11 cellular contexts compared by ENCODE assay signal in genomic region chr9:35615981-35616680, GRCh38. TPM values are rescaled to one million over a fixed set of nuclear protein-coding genes. Genes with fewer than 3 reads are reported as not detected.
DNase-seq lines count a peak whose midpoint lies in the region; ATAC-seq, FAIRE-seq and TF ChIP-seq lines count a peak whose summit lies in the region.
"Had no signal": no experiment of that assay in that cellular context is flagged by ENCODE, and none has a peak within 500 bp of the region (broad histone marks: within the 10 kb centered on the region; RNA-seq: fewer than 3 reads in every experiment).

No MANE protein-coding gene starts in this region.

- BruUV-seq in Caco-2 (replicated peaks; lab: Mats Ljungman, UMichigan): no TSS peak
- BruUV-seq in IMR-90 (replicated peaks; lab: Mats Ljungman, UMichigan): no TSS peak

- no peak for ATAC-seq in IMR-90 (ENCODE audit: low read depth)
- ATAC-seq in naive thymus-derived CD4-positive, alpha-beta T cell: no peak
- no peak for ATAC-seq in GM18868 (IDR thresholded peaks at IDR 0.05; ENCODE audit: unreplicated experiment)
- no peak for ATAC-seq in HG03108 (IDR thresholded peaks at IDR 0.05; ENCODE audit: unreplicated experiment)
- no peak for ATAC-seq in GM21529 (IDR thresholded peaks at IDR 0.05; ENCODE audit: unreplicated experiment)

- H3K4ac ChIP-seq in IMR-90 (ENCODE audit: low read depth, low read length): no peak overlapping the region

- no peak overlapping the region; a peak in 1 of 4 replicates for H4K8ac ChIP-seq in IMR-90 (ENCODE audit: low read depth in 2 of 2, low read length in 2 of 2)

- no peak overlapping the region for H3K18ac ChIP-seq in IMR-90 (ENCODE audit: low read depth, low read length)

- H3K79me1 ChIP-seq in IMR-90 (ENCODE audit: low read depth in 1 of 2, low read length in 2 of 2): no peaks in the 10 kb centered on the region

- H3K27ac ChIP-seq in IMR-90 (ENCODE audit: insufficient read depth, low read length) (no peak overlapping the region), astrocyte (ENCODE audit: low read depth, low read length) (no peak overlapping the region)
- peak overlapping the region; percentile 71 for H3K27ac ChIP-seq in naive thymus-derived CD4-positive, alpha-beta T cell (ENCODE audit: low read depth, low read length)

- H3K23ac ChIP-seq in IMR-90 (ENCODE audit: low read depth, low read length): peak overlapping the region; percentile 16; the same call in 1 of the 2 replicates

- no peak overlapping the region for H2BK120ac ChIP-seq in IMR-90 (ENCODE audit: low read depth, low read length)

- H3K9ac ChIP-seq in IMR-90 (ENCODE audit: low read depth, low read length): no peak overlapping the region
- no peak overlapping the region for H3K9ac ChIP-seq in astrocyte (ENCODE audit: low read length)

- H3K27me3 Mint-ChIP-seq in Caco-2 (ENCODE audit: insufficient read depth, unreplicated experiment) (peaks cover 13% of the 10 kb centered on the region), astrocyte (ENCODE audit: low read depth, unreplicated experiment) (peaks cover 68% of the 10 kb centered on the region)
- H3K27me3 Mint-ChIP-seq in naive thymus-derived CD4-positive, alpha-beta T cell: no peaks in the 10 kb centered on the region

- TF ChIP-seq RAD21 in IMR-90 (IDR thresholded peaks at IDR 0.05; ENCODE audit: low read length): no peak

- TF ChIP-seq CTCF in Caco-2 (IDR thresholded peaks at IDR 0.05; ENCODE audit: insufficient read depth in 1 of 2, low read depth in 1 of 2, low read length in 1 of 2, severe bottlenecking in 1 of 2, unreplicated experiment in 1 of 2): no peak
- TF ChIP-seq CTCF in IMR-90 (conservative IDR thresholded peaks at IDR 0.05; ENCODE audit: low read depth, low read length): no peak
- no peak for TF ChIP-seq CTCF in astrocyte (IDR thresholded peaks at IDR 0.05; ENCODE audit: insufficient read depth, low read depth, low read length)

- H3K14ac ChIP-seq in IMR-90 (replicated peaks; ENCODE audit: low read depth, low read length): no peak overlapping the region

- no peak overlapping the region for H2BK15ac ChIP-seq in IMR-90 (ENCODE audit: low read depth, low read length)

- H4K5ac ChIP-seq in IMR-90 (ENCODE audit: low read depth, low read length): no peak overlapping the region

- H3K9me3 ChIP-seq in Caco-2 (no peaks in the 10 kb centered on the region), IMR-90 (ENCODE audit: control insufficient read depth, insufficient read depth, low read length) (no peaks in the 10 kb centered on the region; the same call in 1 of the 2 replicates), astrocyte (ENCODE audit: insufficient read depth, low read depth, low read length) (no peaks in the 10 kb centered on the region)
- H3K9me3 ChIP-seq in naive thymus-derived CD4-positive, alpha-beta T cell (ENCODE audit: control insufficient read depth in 2 of 3, low read length in 3 of 3): no peaks in the 10 kb centered on the region

- H3K36me3 Mint-ChIP-seq in Caco-2 (ENCODE audit: insufficient read depth, unreplicated experiment): no peaks in the 10 kb centered on the region
- peaks cover 6% of the 10 kb centered on the region for H3K36me3 Mint-ChIP-seq in astrocyte (ENCODE audit: low read depth, unreplicated experiment)
- peaks cover 0 to 2% (median 0%) of the 10 kb centered on the region in 5 donors for H3K36me3 Mint-ChIP-seq in naive thymus-derived CD4-positive, alpha-beta T cell

- H2AK5ac ChIP-seq in IMR-90 (ENCODE audit: low read depth, low read length): no peak overlapping the region

- H3K4me1 Mint-ChIP-seq in Caco-2 (ENCODE audit: low read depth, unreplicated experiment) (peaks cover 5% of the 10 kb centered on the region), astrocyte (ENCODE audit: low read depth, unreplicated experiment) (peaks cover 4% of the 10 kb centered on the region)
- peaks cover 40 to 49% (median 44%) of the 10 kb centered on the region in 7 donors for H3K4me1 Mint-ChIP-seq in naive thymus-derived CD4-positive, alpha-beta T cell

- H2BK5ac ChIP-seq in IMR-90 (ENCODE audit: low read depth, low read length, poor library complexity, severe bottlenecking): no peak overlapping the region

- dilution Hi-C loops in IMR-90 (cut with HindIII; ENCODE audit: low sequenced_read_pairs, unreplicated experiment): no loop called here

- H3K9me3 Mint-ChIP-seq in Caco-2 (ENCODE audit: unreplicated experiment) (no peaks in the 10 kb centered on the region), astrocyte (ENCODE audit: unreplicated experiment) (peaks cover 6% of the 10 kb centered on the region)
- H3K9me3 Mint-ChIP-seq in naive thymus-derived CD4-positive, alpha-beta T cell: no peaks in the 10 kb centered on the region

- H3K27ac Mint-ChIP-seq in Caco-2 (ENCODE audit: unreplicated experiment): no peak overlapping the region
- H3K27ac Mint-ChIP-seq in astrocyte (ENCODE audit: unreplicated experiment): peak overlapping the region; percentile 48
- H3K27ac Mint-ChIP-seq in naive thymus-derived CD4-positive, alpha-beta T cell: peak overlapping the region; percentile 84 to 93 (median 91)

- in situ Hi-C loops in IMR-90 (cut with MboI; ENCODE audit: low sequenced_read_pairs): no loop called here

- intact Hi-C loops in Caco-2 (cut with micrococcal nuclease; ENCODE audit: unreplicated experiment): no loop called here
- intact Hi-C loops in IMR-90 (cut with micrococcal nuclease): no loop called here
- intact Hi-C loops in naive thymus-derived CD4-positive, alpha-beta T cell (cut with micrococcal nuclease): loop anchor here (1.0 to 5.0 kb wide), 4 partner anchors 75 to 266 kb away; partner anchors contain the start of genes CREB3 (in 1 of the 2) and TLN1 (in 1 of the 2)

- H2AFZ ChIP-seq in IMR-90 (replicated peaks; ENCODE audit: low read length, poor library complexity) (peak overlapping the region; percentile 68), astrocyte (ENCODE audit: low read depth, low read length) (peak overlapping the region; percentile 74)

- FAIRE-seq in astrocyte (lab: Jason Lieb, UNC): no peak

- H2AK9ac ChIP-seq in IMR-90 (replicated peaks; ENCODE audit: low read depth, low read length, poor library complexity): peak overlapping the region; percentile 9

- H3K4me1 ChIP-seq in Caco-2 (no peaks in the 10 kb centered on the region), IMR-90 (ENCODE audit: control insufficient read depth, insufficient read depth, low read length) (no peaks in the 10 kb centered on the region), astrocyte (ENCODE audit: insufficient read depth, low read length) (peaks cover 8% of the 10 kb centered on the region)
- H3K4me1 ChIP-seq in naive thymus-derived CD4-positive, alpha-beta T cell (ENCODE audit: control insufficient read depth in 2 of 2, insufficient read depth in 2 of 2, low read length in 2 of 2): peaks cover 34 to 37% of the 10 kb centered on the region in 2 donors

- no peak overlapping the region for H3K56ac ChIP-seq in IMR-90 (ENCODE audit: extremely low read depth, insufficient read depth, low read length)

- POLR2A ChIA-PET in Caco-2 (lab: Charles Lee) (interaction anchor here (0.6 kb wide), 1 partner anchor 14 kb away, joined by 6 read pairs; no protein-coding TSS in a partner anchor), IMR-90 (lab: Charles Lee; ENCODE audit: unreplicated experiment) (interaction anchor here (0.6 kb wide), 1 partner anchor 16 kb away, joined by 5 read pairs; no protein-coding TSS in a partner anchor)
- POLR2A ChIA-PET in naive thymus-derived CD4-positive, alpha-beta T cell (lab: Charles Lee): interaction anchor here (0.5 to 5.5 kb wide), 19 partner anchors 8 to 196 kb away, joined by 3 to 94 read pairs (median 4); partner anchors contain the start of genes ARHGEF39, CCDC107, CREB3 and RMRP

- H3K36me3 ChIP-seq in Caco-2 (ENCODE audit: control insufficient read depth, insufficient read depth, low read length) (no peaks in the 10 kb centered on the region), IMR-90 (ENCODE audit: control insufficient read depth, insufficient read depth, low read length) (no peaks in the 10 kb centered on the region), astrocyte (ENCODE audit: insufficient read depth, low read length) (no peaks in the 10 kb centered on the region)
- H3K36me3 ChIP-seq in naive thymus-derived CD4-positive, alpha-beta T cell (ENCODE audit: control insufficient read depth in 2 of 3, insufficient read depth in 3 of 3, low read length in 3 of 3): no peaks in the 10 kb centered on the region

- CTCF ChIA-PET in Caco-2 (lab: Charles Lee): no interaction called here
- CTCF ChIA-PET in IMR-90 (lab: Yijun Ruan, JAX): interaction anchor here (1.7 kb wide), 1 partner anchor 12 kb away, joined by 4 read pairs; no protein-coding TSS in a partner anchor
- CTCF ChIA-PET in naive thymus-derived CD4-positive, alpha-beta T cell (lab: Charles Lee): interaction anchor here (0.9 to 12.7 kb wide), 14 partner anchors 8 to 134 kb away, joined by 3 to 118 read pairs (median 6); partner anchors contain the start of genes ARHGEF39, CCDC107, CREB3 and RMRP

- H3K4me2 ChIP-seq in IMR-90 (ENCODE audit: low read depth, low read length) (no peak overlapping the region), astrocyte (ENCODE audit: low read length) (peak overlapping the region; percentile 82)

- 63% methylated on average over 6 of the region's 17 CpGs; no CpG with 5 or more reads in 1 of the 2 experiments for WGBS in IMR-90 (ENCODE audit: extremely low coverage in 2 of 2, insufficient read length in 1 of 2), 2 experiments

- no peak for DNase-seq in Caco-2
- no peak for DNase-seq in IMR-90
- DNase-seq in astrocyte (ENCODE audit: low read depth): no peak
- no peak for DNase-seq in naive thymus-derived CD4-positive, alpha-beta T cell
- no peak for DNase-seq in GDM1 (lab: John Stamatoyannopoulos, UW)
- DNase-seq: DMS 273 treated with DMSO at 0.1 percent for 48 hours, HCEC 1CT had no signal

- H3K4me3 ChIP-seq in Caco-2 (ENCODE audit: low read depth, low read length) (no peak overlapping the region), IMR-90 (ENCODE audit: insufficient read depth, low read depth, low read length) (no peak overlapping the region), astrocyte (ENCODE audit: insufficient read depth, low read depth, low read length) (no peak overlapping the region)
- H3K4me3 ChIP-seq in naive thymus-derived CD4-positive, alpha-beta T cell (ENCODE audit: low read length): peak overlapping the region; percentile 84

- TF ChIP-seq POLR2A in IMR-90 (IDR thresholded peaks at IDR 0.05; ENCODE audit: low read depth, low read length): no peak

- H3K4me3 Mint-ChIP-seq in Caco-2 (ENCODE audit: unreplicated experiment) (peak overlapping the region; percentile 45), astrocyte (ENCODE audit: unreplicated experiment) (peak overlapping the region; percentile 60)
- peak overlapping the region; percentile 82 to 89 (median 86) for H3K4me3 Mint-ChIP-seq in naive thymus-derived CD4-positive, alpha-beta T cell

- H3K79me2 ChIP-seq in astrocyte (ENCODE audit: insufficient read depth, low read length): no peaks in the 10 kb centered on the region

- no peaks in the 10 kb centered on the region for H3K9me1 ChIP-seq in IMR-90 (ENCODE audit: insufficient read depth, low read length)

- no peaks in the 10 kb centered on the region for H3K27me3 ChIP-seq in Caco-2 (replicated peaks; ENCODE audit: control insufficient read depth, insufficient read depth, low read length)
- H3K27me3 ChIP-seq in IMR-90 (ENCODE audit: control insufficient read depth, insufficient read depth, low read length): peaks cover 58% of the 10 kb centered on the region
- H3K27me3 ChIP-seq in astrocyte (ENCODE audit: insufficient read depth, low read length): peaks cover 34% of the 10 kb centered on the region
- H3K27me3 ChIP-seq in naive thymus-derived CD4-positive, alpha-beta T cell (ENCODE audit: control insufficient read depth in 2 of 2, insufficient read depth in 2 of 2, low read length in 2 of 2): no peaks in the 10 kb centered on the region

- no peak overlapping the region for H4K91ac ChIP-seq in IMR-90 (ENCODE audit: insufficient read depth, low read depth, low read length)

- H2BK20ac ChIP-seq in IMR-90 (ENCODE audit: low read depth, low read length): no peak overlapping the region

- H4K20me1 ChIP-seq in IMR-90 (ENCODE audit: insufficient read depth, low read length) (no peaks in the 10 kb centered on the region), astrocyte (ENCODE audit: insufficient read depth, low read length) (no peaks in the 10 kb centered on the region)

RNA-seq across cellular contexts. Expression of gene CD72, which starts 2.1 kb away (rescaled TPM):
- total RNA-seq in Caco-2 (2022) (0.70 and 0.95 TPM in 2 replicates), IMR-90 (2012; rRNA removed) (0.36 TPM in 1 of 2 replicates, not detected in the other), astrocyte (1.8 and 2.4 TPM in 2 replicates)
- 0.09 and 0.58 TPM in 2 replicates for polyA plus RNA-seq in IMR-90 (2012; rRNA removed)
- polyA plus RNA-seq in IMR-90 (2012; cell fraction: cytosol; rRNA removed): 0.06 and 0.46 TPM in 2 replicates
- polyA plus RNA-seq in IMR-90 (2012; cell fraction: nucleus; rRNA removed; ENCODE audit: low replicate concordance): 5.8 and 7.9 TPM in 2 replicates
- 10 to 100 TPM in 1 of 5 experiments, 1 to 10 TPM in 4; 2.7 to 12.1 (median 6.8) TPM for total RNA-seq in naive thymus-derived CD4-positive, alpha-beta T cell
- polyA plus RNA-seq in naive thymus-derived CD4-positive, alpha-beta T cell: under 1 TPM; 0.40 to 0.87 TPM

RNA-seq across cellular contexts. Expression of gene TESK1, which starts 11.1 kb away (rescaled TPM):
- total RNA-seq in Caco-2 (2022) (27.9 and 30.1 TPM in 2 replicates), IMR-90 (2012; rRNA removed) (3.1 and 3.4 TPM in 2 replicates), astrocyte (30.9 and 33.7 TPM in 2 replicates)
- polyA plus RNA-seq in IMR-90 (2012; rRNA removed): 21.0 and 22.9 TPM in 2 replicates
- 17.6 and 18.1 TPM in 2 replicates for polyA plus RNA-seq in IMR-90 (2012; cell fraction: cytosol; rRNA removed)
- 111 and 120 TPM in 2 replicates for polyA plus RNA-seq in IMR-90 (2012; cell fraction: nucleus; rRNA removed; ENCODE audit: low replicate concordance)
- total RNA-seq in naive thymus-derived CD4-positive, alpha-beta T cell: 10 to 100 TPM; 25.4 to 45.5 (median 39.2) TPM
- 1 to 10 TPM; 3.5 to 7.1 TPM for polyA plus RNA-seq in naive thymus-derived CD4-positive, alpha-beta T cell

RNA-seq across cellular contexts. Expression of gene SIT1, which starts 34.6 kb away (rescaled TPM):
- not detected in 2 replicates for total RNA-seq in Caco-2 (2022)
- total RNA-seq in IMR-90 (2012; rRNA removed): not detected in 2 replicates
- polyA plus RNA-seq in IMR-90 (2012; rRNA removed): not detected in 2 replicates
- polyA plus RNA-seq in IMR-90 (2012; cell fraction: cytosol; rRNA removed): 0.27 TPM in 1 of 2 replicates, not detected in the other
- polyA plus RNA-seq in IMR-90 (2012; cell fraction: nucleus; rRNA removed; ENCODE audit: low replicate concordance): not detected in 2 replicates
- not detected in 2 replicates for total RNA-seq in astrocyte
- 100 to 1,000 TPM in 1 of 5 experiments, 10 to 100 TPM in 4; 16.9 to 225 (median 45.6) TPM for total RNA-seq in naive thymus-derived CD4-positive, alpha-beta T cell
- polyA plus RNA-seq in naive thymus-derived CD4-positive, alpha-beta T cell: 100 to 1,000 TPM in 1 of 2 donors, 10 to 100 TPM in 1; 97.4 to 162 TPM
- total RNA-seq: lower leg skin had no signal

RNA-seq across cellular contexts. Expression of gene RMRP, which starts 41.7 kb away (rescaled TPM):
- total RNA-seq in Caco-2 (2022) (10,161 and 10,726 TPM in 2 replicates), IMR-90 (2012; rRNA removed) (13,690 and 21,707 TPM in 2 replicates), astrocyte (13,402 and 14,410 TPM in 2 replicates)
- 39.7 and 88.0 TPM in 2 replicates for polyA plus RNA-seq in IMR-90 (2012; rRNA removed)
- polyA plus RNA-seq in IMR-90 (2012; cell fraction: cytosol; rRNA removed): not detected in 2 replicates
- polyA plus RNA-seq in IMR-90 (2012; cell fraction: nucleus; rRNA removed; ENCODE audit: low replicate concordance): not detected in 2 replicates
- over 10,000 TPM in 1 of 5 experiments, 1,000 to 10,000 TPM in 4; 5,750 to 11,273 (median 9,225) TPM for total RNA-seq in naive thymus-derived CD4-positive, alpha-beta T cell
- 10 to 100 TPM in 1 of 2 donors, not detected in 1; 49.2 TPM for polyA plus RNA-seq in naive thymus-derived CD4-positive, alpha-beta T cell

RNA-seq across cellular contexts. Expression of gene CCDC107, which starts 42.0 kb away (rescaled TPM):
- total RNA-seq in Caco-2 (2022): 11.8 and 12.1 TPM in 2 replicates
- total RNA-seq in IMR-90 (2012; rRNA removed): 6.8 and 10.0 TPM in 2 replicates
- polyA plus RNA-seq in IMR-90 (2012; rRNA removed): 21.1 and 24.4 TPM in 2 replicates
- polyA plus RNA-seq in IMR-90 (2012; cell fraction: cytosol; rRNA removed): 15.4 and 21.2 TPM in 2 replicates
- 17.3 and 33.3 TPM in 2 replicates for polyA plus RNA-seq in IMR-90 (2012; cell fraction: nucleus; rRNA removed; ENCODE audit: low replicate concordance)
- total RNA-seq in astrocyte: 15.5 and 18.8 TPM in 2 replicates
- total RNA-seq in naive thymus-derived CD4-positive, alpha-beta T cell: 10 to 100 TPM; 12.0 to 37.4 (median 16.4) TPM
- 10 to 100 TPM; 49.1 to 65.7 TPM for polyA plus RNA-seq in naive thymus-derived CD4-positive, alpha-beta T cell

Comparison
In these comparisons a context has a peak if more than half of its experiments do, and no peak if none do; other contexts are left out.
1. RNA of gene SIT1, which starts 34.6 kb away (total RNA-seq): 16.9 to 225 TPM in naive thymus-derived CD4-positive, alpha-beta T cell; not detected in astrocyte, not detected in Caco-2 and not detected in IMR-90; every median in the first group is over 10 times any median in the second.
2. intact Hi-C loops: an anchor here in naive thymus-derived CD4-positive, alpha-beta T cell (1.0 to 5.0 kb wide); none called in Caco-2 and IMR-90.
3. Peak in every context shown above with its lines, with median percentiles within 50 percentile points of each other: H3K4me3 Mint-ChIP-seq.